In genomic region chr1:85240659-85241058, GRCh38 we compare ENCODE assay signal across 15 cellular contexts. TPM values are rescaled to one million over a fixed set of nuclear protein-coding genes. Genes with fewer than 3 reads are reported as not detected.
DNase-seq lines count a peak whose midpoint lies in the region; ATAC-seq, FAIRE-seq and TF ChIP-seq lines count a peak whose summit lies in the region.
"Had no signal": no experiment of that assay in that cellular context is flagged by ENCODE, and none has a peak within 500 bp of the region (broad histone marks: within the 10 kb centered on the region; RNA-seq: fewer than 3 reads in every experiment).

No MANE protein-coding gene starts in this region.

- no peak for TF ChIP-seq POLR2A in GM12878 (IDR thresholded peaks at IDR 0.05; ENCODE audit: low read depth, low read length)
- no peak for TF ChIP-seq POLR2A in uterus (IDR thresholded peaks at IDR 0.05)

- H2AFZ ChIP-seq in GM12878 (ENCODE audit: control insufficient read depth, low read depth, low read length), result peak overlapping the region; percentile 46

- no peak overlapping the region for H3K4ac ChIP-seq in mesendoderm (ENCODE audit: low read depth, low read length)

- peaks cover 4% of the 10 kb centered on the region for H3K4me1 Mint-ChIP-seq in Calu3 (ENCODE audit: low read depth, unreplicated experiment)

- H4K20me1 ChIP-seq in GM12878 (ENCODE audit: control insufficient read depth, insufficient read depth), result no peaks in the 10 kb centered on the region

- H3K36me3 ChIP-seq in cardiac muscle cell (no peaks in the 10 kb centered on the region), GM12878 (ENCODE audit: control insufficient read depth in 2 of 2, insufficient read depth in 2 of 2, low read length in 1 of 2) (no peaks in the 10 kb centered on the region), muscle layer of colon (ENCODE audit: insufficient read depth, low read length) (no peaks in the 10 kb centered on the region), uterus (no peaks in the 10 kb centered on the region), mesendoderm (ENCODE audit: control insufficient read depth, insufficient read depth, low read length) (no peaks in the 10 kb centered on the region)
- H3K36me3 ChIP-seq: breast epithelium, ovary had no signal

- H3K9me3 ChIP-seq in cardiac muscle cell (ENCODE audit: low read depth) (no peaks in the 10 kb centered on the region), GM12878 (replicated peaks; ENCODE audit: control insufficient read depth, insufficient read depth, low read length) (no peaks in the 10 kb centered on the region), muscle layer of colon (ENCODE audit: low read length) (no peaks in the 10 kb centered on the region), uterus (no peaks in the 10 kb centered on the region)
- H3K9me3 ChIP-seq: breast epithelium, ovary had no signal

- H3K27ac Mint-ChIP-seq in Calu3 (ENCODE audit: unreplicated experiment), result no peak overlapping the region

- H3K4me1 ChIP-seq in cardiac muscle cell (ENCODE audit: low read depth), result peaks cover 29% of the 10 kb centered on the region
- no peaks in the 10 kb centered on the region for H3K4me1 ChIP-seq in GM12878 (ENCODE audit: control insufficient read depth, insufficient read depth, low read length)
- H3K4me1 ChIP-seq in muscle layer of colon (ENCODE audit: insufficient read depth, low read length), result peaks cover 41% of the 10 kb centered on the region
- H3K4me1 ChIP-seq in uterus, result peaks cover 0 to 11% of the 10 kb centered on the region in 2 donors
- peaks cover 3% of the 10 kb centered on the region for H3K4me1 ChIP-seq in mesendoderm (ENCODE audit: control insufficient read depth, low read depth, low read length)
- H3K4me1 ChIP-seq: breast epithelium had no signal

- H3K9ac ChIP-seq in GM12878 (ENCODE audit: control insufficient read depth, insufficient read depth, low read length) (no peak overlapping the region), muscle layer of colon (ENCODE audit: low read length) (no peak overlapping the region), mesendoderm (ENCODE audit: low read length) (no peak overlapping the region)

- H2BK15ac ChIP-seq in mesendoderm (replicated peaks; ENCODE audit: low read depth), result no peak overlapping the region

- H3K27me3 ChIP-seq in cardiac muscle cell, result no peaks in the 10 kb centered on the region
- no peaks in the 10 kb centered on the region for H3K27me3 ChIP-seq in GM12878 (replicated peaks in 1 of 2; ENCODE audit: control insufficient read depth in 2 of 2, insufficient read depth in 2 of 2, low read length in 1 of 2)
- no peaks in the 10 kb centered on the region for H3K27me3 ChIP-seq in muscle layer of colon (ENCODE audit: control insufficient read depth in 1 of 2, insufficient read depth in 2 of 2, low read length in 2 of 2)
- no peaks in the 10 kb centered on the region for H3K27me3 ChIP-seq in uterus
- H3K27me3 ChIP-seq in mesendoderm (ENCODE audit: insufficient read depth, low read length, poor library complexity), result no peaks in the 10 kb centered on the region
- H3K27me3 ChIP-seq: breast epithelium, ovary had no signal

- H4K5ac ChIP-seq in mesendoderm (ENCODE audit: low read length), result no peak overlapping the region

- H3K79me1 ChIP-seq in mesendoderm (ENCODE audit: low read length), result no peaks in the 10 kb centered on the region

- H3K18ac ChIP-seq in mesendoderm (ENCODE audit: low read length), result no peak overlapping the region

- BruUV-seq in GM12878 (replicated peaks; lab: Mats Ljungman, UMichigan) (no TSS peak), Calu3 (replicated peaks; lab: Mats Ljungman, UMichigan) (no TSS peak)

- H3K27me3 Mint-ChIP-seq in Calu3 (ENCODE audit: unreplicated experiment), result no peaks in the 10 kb centered on the region

- H3K36me3 Mint-ChIP-seq in Calu3 (ENCODE audit: insufficient read depth, unreplicated experiment), result no peaks in the 10 kb centered on the region

- in situ Hi-C loops in GM12878 (cut with MboI), result no loop called here
- in situ Hi-C loops in G401 (cut with HindIII; ENCODE audit: low sequenced_read_pairs), result no loop called here

- no peak overlapping the region for H3K4me3 Mint-ChIP-seq in Calu3 (ENCODE audit: low read depth, unreplicated experiment)

- H2AK5ac ChIP-seq in mesendoderm (ENCODE audit: low read length), result no peak overlapping the region

- H3K4me2 ChIP-seq in GM12878 (ENCODE audit: control insufficient read depth, insufficient read depth) (no peak overlapping the region), mesendoderm (ENCODE audit: low read length) (no peak overlapping the region)

- FAIRE-seq in GM12878 (lab: Jason Lieb, UNC), result no peak

- H3K9me3 Mint-ChIP-seq in Calu3 (ENCODE audit: low read depth, unreplicated experiment), result no peaks in the 10 kb centered on the region

- TF ChIP-seq EP300 in GM12878 (IDR thresholded peaks at IDR 0.05; ENCODE audit: borderline replicate concordance in 1 of 2, control insufficient read depth in 1 of 2, low read depth in 2 of 2, low read length in 2 of 2), result no peak

- POLR2A ChIA-PET in GM12878 (lab: Charles Lee), result no interaction called here

- H3K56ac ChIP-seq in mesendoderm (ENCODE audit: low read length), result no peak overlapping the region

- TF ChIP-seq CTCF in cardiac muscle cell (IDR thresholded peaks at IDR 0.05; ENCODE audit: low read depth, low read length), result no peak
- TF ChIP-seq CTCF in GM12878 (IDR thresholded peaks at IDR 0.05 in 2 of 3, conservative IDR thresholded peaks at IDR 0.05 in 1 of 3; ENCODE audit: control insufficient read depth in 2 of 3, extremely low read depth in 1 of 3, insufficient read depth in 1 of 3, low read depth in 3 of 3, low read length in 3 of 3), result no peak
- no peak for TF ChIP-seq CTCF in uterus (IDR thresholded peaks at IDR 0.05)
- no peak for TF ChIP-seq CTCF in Calu3 (IDR thresholded peaks at IDR 0.05; ENCODE audit: unreplicated experiment)

- no peak overlapping the region for H2BK5ac ChIP-seq in mesendoderm (ENCODE audit: low read length)

- ATAC-seq in Right ventricle myocardium inferior (no peak), GM12878 (no peak)

- RAD21 ChIA-PET in GM12878 (lab: Charles Lee; ENCODE audit: unreplicated experiment), result interaction anchor here (0.9 to 1.6 kb wide), 5 partner anchors 10 to 468 kb away, joined by 3 to 7 read pairs (median 3); no protein-coding TSS in a partner anchor

- 60% methylated on average over 1 of the region's 1 CpG for WGBS in GM12878 (ENCODE audit: insufficient coverage, insufficient replicate concordance, low lambda C conversion rate, missing lambda C conversion rate)
- no CpG with 5 or more reads among the region's 1 CpG for WGBS in mesendoderm (ENCODE audit: extremely low coverage, insufficient coverage, low lambda C conversion rate)

- no peak overlapping the region for H3K4me3 ChIP-seq in cardiac muscle cell
- H3K4me3 ChIP-seq in GM12878, result no peak overlapping the region
- H3K4me3 ChIP-seq in muscle layer of colon (ENCODE audit: low read depth in 1 of 2, low read length in 2 of 2), result no peak overlapping the region
- H3K4me3 ChIP-seq in uterus, result no peak overlapping the region
- H3K4me3 ChIP-seq in mesendoderm (ENCODE audit: low read length), result no peak overlapping the region
- H3K4me3 ChIP-seq: breast epithelium, ovary had no signal

- CTCF ChIA-PET in GM12878 (lab: Yijun Ruan, JAX), result interaction anchor here (0.8 to 1.7 kb wide), 7 partner anchors 9 to 296 kb away, joined by 3 to 13 read pairs (median 6); partner anchors contain the start of gene C1orf52
- CTCF ChIA-PET in Calu3 (lab: Charles Lee), result interaction anchor here (0.9 to 1.8 kb wide), 7 partner anchors 10 to 296 kb away, joined by 3 to 26 read pairs (median 3); partner anchors contain the start of gene C1orf52

- peak overlapping the region; percentile 78 for H3K27ac ChIP-seq in cardiac muscle cell
- no peak overlapping the region for H3K27ac ChIP-seq in GM12878 (ENCODE audit: control insufficient read depth, insufficient read depth)
- peak overlapping the region; percentile 49 for H3K27ac ChIP-seq in muscle layer of colon (ENCODE audit: low read depth, low read length)
- peak overlapping the region; percentile 40 to 53 for H3K27ac ChIP-seq in uterus
- no peak overlapping the region for H3K27ac ChIP-seq in mesendoderm (ENCODE audit: low read depth, low read length)
- H3K27ac ChIP-seq: breast epithelium, ovary had no signal

- no peak overlapping the region for H3K23ac ChIP-seq in mesendoderm (ENCODE audit: low read length)

- no peak overlapping the region for H2BK120ac ChIP-seq in mesendoderm (ENCODE audit: low read depth, low read length)

- no peaks in the 10 kb centered on the region for H3K79me2 ChIP-seq in GM12878 (ENCODE audit: control insufficient read depth, insufficient read depth, low read length)
- H3K79me2 ChIP-seq in mesendoderm (ENCODE audit: control insufficient read depth, insufficient read depth, low read length), result no peaks in the 10 kb centered on the region

- intact Hi-C loops in Right ventricle myocardium inferior (cut with DNase I) (loop anchor here (5.0 kb wide), 2 partner anchors 38 to 128 kb away; partner anchors contain the start of gene SYDE2), GM12878 (cut with micrococcal nuclease; ENCODE audit: unreplicated experiment) (no loop called here), uterus (cut with DNase I; ENCODE audit: low total_unique reads) (no loop called here), Calu3 (cut with micrococcal nuclease; ENCODE audit: unreplicated experiment) (loop anchor here (1.0 to 5.0 kb wide), 3 partner anchors 38 to 295 kb away; partner anchors contain the start of gene SYDE2)

- H4K8ac ChIP-seq in mesendoderm (ENCODE audit: low read depth, low read length), result no peak overlapping the region

- SMC1A ChIA-PET in GM12878 (lab: Charles Lee; ENCODE audit: uncharacterized antibody, unreplicated experiment), result interaction anchor here (0.8 to 1.3 kb wide), 3 partner anchors 33 to 178 kb away, joined by 3 to 5 read pairs (median 3); a partner anchor contains a TSS

- peak in 1 of 2 donors; percentile 34 for DNase-seq in cardiac muscle cell (ENCODE audit: low read depth in 1 of 2, low spot score in 1 of 2)
- no peak for DNase-seq in Right ventricle myocardium inferior (ENCODE audit: missing footprints)
- no peak for DNase-seq in GM12878 (ENCODE audit: low read depth, low spot score)
- no peak for DNase-seq in uterus
- no peak for DNase-seq in G401 (ENCODE audit: low spot score)
- DNase-seq in Calu3, result no peak
- no peak for DNase-seq in mesendoderm
- DNase-seq: activated CD4-positive, alpha-beta T cell treated with anti-CD3 and anti-CD28 coated beads for 4 hours; GOT3; left ventricle myocardium superior; MV-4-11; NCI-H2227 treated with DMSO at 0.1 percent for 48 hours; ovary had no signal

- no peak for TF ChIP-seq RAD21 in GM12878 (IDR thresholded peaks at IDR 0.05; ENCODE audit: insufficient read depth, low read depth, low read length)

RNA-seq across cellular contexts. Expression of gene C1orf52, which starts 18.8 kb away (rescaled TPM):
- total RNA-seq in cardiac muscle cell (63.4 and 71.6 TPM in 2 replicates), Right ventricle myocardium inferior (17.1 TPM), GM12878 (2014; rRNA removed) (20.4 and 26.8 TPM in 2 replicates), GM12878 (2014; rRNA removed; fragmentation: Illumina TruSeq; extraction: Trizol) (16.4 and 16.6 TPM in 2 replicates), GM12878 (2021) (13.8 and 16.8 TPM in 2 replicates), uterus (10 to 100 TPM; 22.3 to 47.6 (median 28.8) TPM), Calu3 (2022) (29.7 TPM in 2 replicates)
- polyA plus RNA-seq in cardiac muscle cell (82.1 and 91.4 TPM in 2 replicates), GM12878 (2011; rRNA removed) (22.9 and 34.8 TPM in 2 replicates), GM12878 (2014; fragmentation: Illumina TruSeq; extraction: Trizol) (12.8 and 15.1 TPM in 2 replicates), GM12878 (2014; fragmentation: Nextera tagmentation; extraction: Ambion mirVana) (10 to 100 TPM in 1 of 2 experiments, 1 to 10 TPM in 1; 9.4 to 17.1 TPM), GM12878 (2014; rRNA removed) (18.1 and 27.3 TPM in 2 replicates), GM12878 (2016; fragmentation: Nextera tagmentation; extraction: Ambion mirVana) (10 to 100 TPM; 37.6 to 39.5 TPM)
- 27.3 and 46.0 TPM in 2 replicates for total RNA-seq in GM12878 (2013; cell fraction: nucleolus; rRNA removed)
- 8.3 TPM for polyA plus RNA-seq in GM12878 (2011; ENCODE audit: low read depth)
- 15.5 and 23.5 TPM in 2 replicates for polyA plus RNA-seq in GM12878 (2011; cell fraction: cytosol; rRNA removed)
- 29.2 and 30.7 TPM in 2 replicates for polyA plus RNA-seq in GM12878 (2011; cell fraction: nucleus; rRNA removed)
- polyA plus RNA-seq in GM12878 (2012), result 18.7 and 19.6 TPM in 2 replicates
- polyA minus RNA-seq in GM12878 (2011; rRNA and poly(A)+ RNA removed), result 6.2 and 15.9 TPM in 2 replicates
- polyA minus RNA-seq in GM12878 (2011; cell fraction: cytosol; rRNA and poly(A)+ RNA removed), result 5.6 and 14.2 TPM in 2 replicates
- polyA minus RNA-seq in GM12878 (2011; cell fraction: nucleus; rRNA and poly(A)+ RNA removed), result 10.6 and 15.5 TPM in 2 replicates
- total RNA-seq in G401 (2014; rRNA removed; shearing (Covaris generic)), result 23.2 and 34.3 TPM in 2 replicates
- 41.1 TPM for polyA plus RNA-seq in mesendoderm (2013, experiment 1 of 2)
- 40.5 TPM for polyA plus RNA-seq in mesendoderm (2013, experiment 2 of 2)

RNA-seq across cellular contexts. Expression of gene BCL10, which starts 35.8 kb away (rescaled TPM):
- total RNA-seq in cardiac muscle cell (11.7 and 12.8 TPM in 2 replicates), Right ventricle myocardium inferior (8.6 TPM), GM12878 (2014; rRNA removed) (20.0 and 22.6 TPM in 2 replicates), GM12878 (2014; rRNA removed; fragmentation: Illumina TruSeq; extraction: Trizol) (21.7 and 23.7 TPM in 2 replicates), GM12878 (2021) (25.3 and 28.1 TPM in 2 replicates), uterus (10 to 100 TPM; 15.3 to 31.9 (median 26.8) TPM), Calu3 (2022) (57.7 and 59.1 TPM in 2 replicates)
- polyA plus RNA-seq in cardiac muscle cell (11.7 and 18.9 TPM in 2 replicates), GM12878 (2011; rRNA removed) (17.8 and 22.3 TPM in 2 replicates), GM12878 (2014; fragmentation: Illumina TruSeq; extraction: Trizol) (18.3 and 21.1 TPM in 2 replicates), GM12878 (2014; fragmentation: Nextera tagmentation; extraction: Ambion mirVana) (10 to 100 TPM; 16.7 to 19.0 TPM), GM12878 (2014; rRNA removed) (10.6 and 11.8 TPM in 2 replicates), GM12878 (2016; fragmentation: Nextera tagmentation; extraction: Ambion mirVana) (10 to 100 TPM; 26.8 to 35.2 TPM)
- total RNA-seq in GM12878 (2013; cell fraction: nucleolus; rRNA removed), result 45.2 and 45.4 TPM in 2 replicates
- 8.6 TPM for polyA plus RNA-seq in GM12878 (2011; ENCODE audit: low read depth)
- 9.8 and 10.1 TPM in 2 replicates for polyA plus RNA-seq in GM12878 (2011; cell fraction: cytosol; rRNA removed)
- 8.8 TPM in 2 replicates for polyA plus RNA-seq in GM12878 (2011; cell fraction: nucleus; rRNA removed)
- polyA plus RNA-seq in GM12878 (2012), result 11.7 and 16.2 TPM in 2 replicates
- polyA minus RNA-seq in GM12878 (2011; rRNA and poly(A)+ RNA removed), result 28.8 and 29.7 TPM in 2 replicates
- polyA minus RNA-seq in GM12878 (2011; cell fraction: cytosol; rRNA and poly(A)+ RNA removed), result 12.2 and 12.8 TPM in 2 replicates
- polyA minus RNA-seq in GM12878 (2011; cell fraction: nucleus; rRNA and poly(A)+ RNA removed), result 46.5 and 60.1 TPM in 2 replicates
- 6.7 and 7.9 TPM in 2 replicates for total RNA-seq in G401 (2014; rRNA removed; shearing (Covaris generic))
- polyA plus RNA-seq in mesendoderm (2013, experiment 1 of 2), result 11.1 TPM
- 12.0 TPM for polyA plus RNA-seq in mesendoderm (2013, experiment 2 of 2)

RNA-seq across cellular contexts. Expression of gene SYDE2, which starts 39.8 kb away (rescaled TPM):
- total RNA-seq in cardiac muscle cell, result 22.2 and 47.5 TPM in 2 replicates
- polyA plus RNA-seq in cardiac muscle cell, result 20.6 and 30.2 TPM in 2 replicates
- 20.7 TPM for total RNA-seq in Right ventricle myocardium inferior
- total RNA-seq in GM12878 (2013; cell fraction: nucleolus; rRNA removed), result 0.15 TPM in 1 of 2 replicates, not detected in the other
- total RNA-seq in GM12878 (2014; rRNA removed), result 2.6 and 3.6 TPM in 2 replicates
- 4.1 and 4.6 TPM in 2 replicates for total RNA-seq in GM12878 (2014; rRNA removed; fragmentation: Illumina TruSeq; extraction: Trizol)
- 3.3 and 3.8 TPM in 2 replicates for total RNA-seq in GM12878 (2021)
- 0.26 TPM for polyA plus RNA-seq in GM12878 (2011; ENCODE audit: low read depth)
- 0.03 TPM in 1 of 2 replicates, not detected in the other for polyA plus RNA-seq in GM12878 (2011; rRNA removed)
- not detected in 2 replicates for polyA plus RNA-seq in GM12878 (2011; cell fraction: cytosol; rRNA removed)
- polyA plus RNA-seq in GM12878 (2011; cell fraction: nucleus; rRNA removed), result not detected in 2 replicates
- 0.55 and 0.86 TPM in 2 replicates for polyA plus RNA-seq in GM12878 (2012)
- polyA plus RNA-seq in GM12878 (2014; fragmentation: Illumina TruSeq; extraction: Trizol), result 1.8 and 2.5 TPM in 2 replicates
- under 1 TPM; 0.37 to 0.50 TPM for polyA plus RNA-seq in GM12878 (2014; fragmentation: Nextera tagmentation; extraction: Ambion mirVana)
- 1.2 and 1.3 TPM in 2 replicates for polyA plus RNA-seq in GM12878 (2014; rRNA removed)
- polyA plus RNA-seq in GM12878 (2016; fragmentation: Nextera tagmentation; extraction: Ambion mirVana), result 1 to 10 TPM; 1.1 to 1.8 TPM
- polyA minus RNA-seq in GM12878 (2011; rRNA and poly(A)+ RNA removed), result not detected in 2 replicates
- polyA minus RNA-seq in GM12878 (2011; cell fraction: cytosol; rRNA and poly(A)+ RNA removed), result not detected in 2 replicates
- 0.19 TPM in 1 of 2 replicates, not detected in the other for polyA minus RNA-seq in GM12878 (2011; cell fraction: nucleus; rRNA and poly(A)+ RNA removed)
- 10 to 100 TPM in 3 of 4 donors, 1 to 10 TPM in 1; 5.3 to 24.3 (median 14.6) TPM for total RNA-seq in uterus
- 9.2 and 12.0 TPM in 2 replicates for total RNA-seq in G401 (2014; rRNA removed; shearing (Covaris generic))
- total RNA-seq in Calu3 (2022), result 8.3 and 10.4 TPM in 2 replicates
- 6.1 TPM for polyA plus RNA-seq in mesendoderm (2013, experiment 1 of 2)
- polyA plus RNA-seq in mesendoderm (2013, experiment 2 of 2), result 6.5 TPM

Comparison
In these comparisons a context has a peak if more than half of its experiments do, and no peak if none do; other contexts are left out.
1. H3K27ac ChIP-seq: peak in cardiac muscle cell (single experiment), muscle layer of colon (single experiment) and uterus (2 of 2); none in GM12878 (single experiment) and mesendoderm (single experiment).
2. intact Hi-C loops: an anchor here in Right ventricle myocardium inferior (5.0 kb wide) and Calu3 (1.0 to 5.0 kb wide); none called in GM12878 and uterus.